1 cellular context compared by ENCODE assay signal in the genomic region with DNA sequence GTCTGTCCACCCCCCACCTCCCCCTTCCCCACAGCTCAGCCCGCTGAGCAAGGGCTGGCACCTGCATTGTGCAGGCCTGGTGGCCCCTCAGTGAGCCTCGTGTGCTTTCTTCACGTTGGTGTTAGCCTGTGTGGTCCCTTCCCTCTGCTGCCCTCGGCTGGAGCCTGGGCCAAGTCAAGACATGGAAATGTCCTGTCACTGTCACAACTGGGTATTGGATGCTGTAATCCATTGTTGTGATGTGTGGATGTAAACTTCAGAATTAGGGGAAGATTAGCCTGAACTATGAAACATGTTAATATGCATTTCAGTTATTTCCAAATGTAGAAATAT.
A peak's percentile ranks its signal among the peaks of the same experiment; 100 is the strongest.
TF ChIP-seq lines count a peak whose summit lies in the region.

No MANE protein-coding gene starts in this region.

TF ChIP-seq in H1, 55 proteins besides CTCF, POLR2A, EP300 and RAD21 (continued from another document):
- no peak for TF ChIP-seq GABPA (IDR thresholded peaks at IDR 0.05; ENCODE audit: borderline replicate concordance, insufficient read depth, low read length)
- TF ChIP-seq CEBPB (IDR thresholded peaks at IDR 0.05; ENCODE audit: low read depth, low read length): no peak
- TF ChIP-seq, protein P1, sequence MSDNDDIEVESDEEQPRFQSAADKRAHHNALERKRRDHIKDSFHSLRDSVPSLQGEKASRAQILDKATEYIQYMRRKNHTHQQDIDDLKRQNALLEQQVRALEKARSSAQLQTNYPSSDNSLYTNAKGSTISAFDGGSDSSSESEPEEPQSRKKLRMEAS (IDR thresholded peaks at IDR 0.05): peak; percentile 41; the same call in 1 of the 2 replicates
